12 cellular contexts compared by ENCODE assay signal in the genomic region with DNA sequence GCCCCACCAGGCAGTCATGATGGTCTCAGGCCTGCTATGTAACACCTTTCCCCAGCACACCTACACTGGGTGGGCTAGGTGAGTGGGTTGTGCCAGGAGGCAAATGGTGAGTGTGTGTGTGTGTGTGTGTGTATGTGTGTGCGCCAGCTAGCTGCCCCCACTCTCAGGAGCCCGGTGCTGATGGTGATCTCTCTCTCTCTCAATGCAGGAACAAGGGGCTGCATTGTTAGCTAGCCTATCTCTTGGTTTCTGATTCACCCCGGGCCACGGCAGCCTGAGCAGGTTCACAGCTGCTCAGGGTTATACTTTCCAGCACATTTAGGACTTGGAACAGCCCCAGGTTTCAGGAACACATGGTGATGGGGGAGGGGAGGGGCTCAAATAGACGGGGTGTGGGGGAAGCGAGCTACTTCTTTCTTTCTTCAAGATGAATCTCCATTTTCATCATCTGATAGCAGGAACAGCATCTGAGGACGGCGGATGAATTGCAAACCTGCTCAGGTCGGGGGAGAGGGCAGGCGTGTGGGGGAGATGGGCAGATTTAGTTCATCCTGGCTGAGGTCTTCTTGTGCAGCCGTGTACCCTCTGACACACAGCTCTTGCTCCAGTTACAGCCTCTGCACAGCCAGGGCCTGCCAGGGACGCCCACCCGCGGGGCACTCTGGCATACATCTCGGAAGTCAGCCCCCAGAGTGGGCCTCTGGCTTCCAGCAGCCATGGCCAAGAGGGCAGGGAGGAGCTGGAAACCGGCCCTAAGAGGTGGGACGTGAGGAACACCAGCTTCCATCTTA.
A peak's percentile ranks its signal among the peaks of the same experiment; 100 is the strongest.
DNase-seq lines count a peak whose midpoint lies in the region; ATAC-seq, FAIRE-seq and TF ChIP-seq lines count a peak whose summit lies in the region.
"Had no signal": no experiment of that assay in that cellular context is flagged by ENCODE, and none has a peak within 500 bp of the region (broad histone marks: within the 10 kb centered on the region; RNA-seq: fewer than 3 reads in every experiment).

No MANE protein-coding gene starts in this region.

- H3K9me3 ChIP-seq in CD8-positive, alpha-beta T cell (ENCODE audit: low read length), result no peaks in the 10 kb centered on the region
- H3K9me3 ChIP-seq in prostate gland (no peaks in the 10 kb centered on the region), colonic mucosa (no peaks in the 10 kb centered on the region)

- H3K4me1 Mint-ChIP-seq in CD8-positive, alpha-beta T cell (ENCODE audit: low read depth), result peaks cover 23% of the 10 kb centered on the region

- ATAC-seq in CD8-positive, alpha-beta T cell, result no peak
- ATAC-seq in GM21825 (IDR thresholded peaks at IDR 0.05; ENCODE audit: unreplicated experiment), result no peak

- no peak overlapping the region for H3K27ac ChIP-seq in CD8-positive, alpha-beta T cell (ENCODE audit: low read depth, low read length)
- peak overlapping the region; percentile 14 to 22 for H3K27ac ChIP-seq in prostate gland
- H3K27ac ChIP-seq in colonic mucosa, result no peak overlapping the region

- FAIRE-seq in H54 (lab: Jason Lieb, UNC), result no peak

- no peak overlapping the region for H3K9ac ChIP-seq in colonic mucosa (ENCODE audit: low read depth in 2 of 2, low read length in 2 of 2)

- peak overlapping the region; percentile 32 for H3K27ac Mint-ChIP-seq in CD8-positive, alpha-beta T cell
- H3K27ac Mint-ChIP-seq: dendritic cell treated with granulocyte-macrophage colony-stimulating factor and Interleukin-4, amounts not matched to agents 40 ng/mL and 50 ng/mL, for 4 days had no signal

- no peak for TF ChIP-seq CTCF in CD8-positive, alpha-beta T cell (IDR thresholded peaks at IDR 0.05)
- no peak for TF ChIP-seq CTCF in prostate gland (IDR thresholded peaks at IDR 0.05)
- TF ChIP-seq CTCF in colonic mucosa (IDR thresholded peaks at IDR 0.05), result no peak

- H3K4me3 Mint-ChIP-seq in CD8-positive, alpha-beta T cell, result no peak overlapping the region
- H3K4me3 Mint-ChIP-seq: dendritic cell treated with granulocyte-macrophage colony-stimulating factor and Interleukin-4, amounts not matched to agents 40 ng/mL and 50 ng/mL, for 4 days had no signal

- peaks cover 18% of the 10 kb centered on the region for H3K4me1 ChIP-seq in CD8-positive, alpha-beta T cell (ENCODE audit: insufficient read depth, low read length)
- H3K4me1 ChIP-seq in prostate gland (replicated peaks), result peaks cover 3% of the 10 kb centered on the region
- no peaks in the 10 kb centered on the region for H3K4me1 ChIP-seq in colonic mucosa

- H3K36me3 Mint-ChIP-seq in CD8-positive, alpha-beta T cell, result no peaks in the 10 kb centered on the region

- H3K27me3 ChIP-seq in CD8-positive, alpha-beta T cell (ENCODE audit: insufficient read depth, low read length), result no peaks in the 10 kb centered on the region
- H3K27me3 ChIP-seq in prostate gland (replicated peaks; ENCODE audit: insufficient read depth), result no peaks in the 10 kb centered on the region
- H3K27me3 ChIP-seq in colonic mucosa, result no peaks in the 10 kb centered on the region

- H3K4me3 ChIP-seq in CD8-positive, alpha-beta T cell (ENCODE audit: low read depth, low read length), result no peak overlapping the region
- no peak overlapping the region for H3K4me3 ChIP-seq in prostate gland
- H3K4me3 ChIP-seq in colonic mucosa, result no peak overlapping the region

- 33% methylated on average over 17 of the region's 17 CpGs for WGBS in prostate gland

- H3K36me3 ChIP-seq in CD8-positive, alpha-beta T cell (ENCODE audit: insufficient read depth, low read length), result no peaks in the 10 kb centered on the region
- H3K36me3 ChIP-seq in prostate gland (no peaks in the 10 kb centered on the region), colonic mucosa (no peaks in the 10 kb centered on the region)

- TF ChIP-seq POLR2A in prostate gland (IDR thresholded peaks at IDR 0.05), result no peak
- TF ChIP-seq POLR2A in H54 (IDR thresholded peaks at IDR 0.05; ENCODE audit: low read depth, low read length), result no peak

- H3K9me3 Mint-ChIP-seq in CD8-positive, alpha-beta T cell, result no peaks in the 10 kb centered on the region
- H3K9me3 Mint-ChIP-seq: dendritic cell treated with granulocyte-macrophage colony-stimulating factor and Interleukin-4, amounts not matched to agents 40 ng/mL and 50 ng/mL, for 4 days had no signal

- DNase-seq in CD8-positive, alpha-beta T cell, result peak in 2 of 7 experiments; percentile 9 to 45
- DNase-seq in NCI-H1092 treated with DMSO at 0.1 percent for 48 hours (lab: John Stamatoyannopoulos, UW), result peak; percentile 54
- DNase-seq in foreskin melanocyte, result peak; percentile 31
- DNase-seq in prostate gland (ENCODE audit: low spot score), result no peak
- DNase-seq in T-helper 1 cell, result no peak
- no peak for DNase-seq in H54 (ENCODE audit: insufficient read length, low spot score)
- no peak for DNase-seq in colonic mucosa
- DNase-seq: activated CD4-positive, alpha-beta T cell treated with anti-CD3 and anti-CD28 coated beads for 4 hours; activated naive CD4-positive, alpha-beta T cell treated with anti-CD3 and anti-CD28 coated beads, Interleukin-2, amount 50 U/mL, for 16 hours; NCI-H2081 had no signal

- intact Hi-C loops in CD8-positive, alpha-beta T cell (cut with DNase I, micrococcal nuclease), result no loop called here
- intact Hi-C loops in prostate gland (cut with DNase I), result loop anchor here (10.0 kb wide), 1 partner anchor 410 kb away; no protein-coding TSS in a partner anchor
- intact Hi-C loops in colonic mucosa (cut with DNase I), result no loop called here

- POLR2A ChIA-PET in CD8-positive, alpha-beta T cell (lab: Charles Lee), result no interaction called here

- CTCF ChIA-PET in CD8-positive, alpha-beta T cell (lab: Charles Lee), result no interaction called here

- no peaks in the 10 kb centered on the region for H3K27me3 Mint-ChIP-seq in CD8-positive, alpha-beta T cell (ENCODE audit: low read depth)

Comparison
In these comparisons a context has a peak if more than half of its experiments do, and no peak if none do; other contexts are left out.
1. DNase-seq: peak in NCI-H1092 treated with DMSO at 0.1 percent for 48 hours (single experiment) and foreskin melanocyte (single experiment); none in prostate gland (single experiment), T-helper 1 cell (0 of 5), H54 (single experiment) and colonic mucosa (single experiment).
2. H3K27ac ChIP-seq: peak in prostate gland (2 of 2); none in CD8-positive, alpha-beta T cell (single experiment) and colonic mucosa (single experiment).